ENCODE assay signal across 11 cellular contexts in genomic region chr18:50644807-50645206, GRCh38.
DNase-seq lines count a peak whose midpoint lies in the region; ATAC-seq and TF ChIP-seq lines count a peak whose summit lies in the region.
"Had no signal": no experiment of that assay in that cellular context is flagged by ENCODE, and none has a peak within 500 bp of the region (broad histone marks: within the 10 kb centered on the region; RNA-seq: fewer than 3 reads in every experiment).

No MANE protein-coding gene starts in this region.

- H3F3A ChIP-seq in OCI-LY1 (ENCODE audit: insufficient read depth, low read length) = no peaks in the 10 kb centered on the region

- DNase-seq in NCI-H2171 treated with DMSO at 0.1 percent for 48 hours (lab: John Stamatoyannopoulos, UW) (peak; percentile 20), NCI-H2171 (lab: John Stamatoyannopoulos, UW) (no peak), epithelial cell of proximal tubule (ENCODE audit: low read depth) (no peak), retina (peak; percentile 30), omental fat pad (ENCODE audit: low spot score) (no peak)
- DNase-seq in stimulated activated naive CD4-positive, alpha-beta T cell treated with Interleukin-2 at 50 U/mL for 16 hours (lab: John Stamatoyannopoulos, UW) = no peak
- DNase-seq: NCI-H1048 had no signal

- no peak overlapping the region for H3K9ac ChIP-seq in OCI-LY1 (ENCODE audit: low read length)

- no peaks in the 10 kb centered on the region for H3K9me3 ChIP-seq in OCI-LY1 (ENCODE audit: low read length)
- H3K9me3 ChIP-seq: tibial nerve had no signal

- H3K9me2 ChIP-seq in OCI-LY1 (ENCODE audit: low read depth, low read length) = no peaks in the 10 kb centered on the region

- no peaks in the 10 kb centered on the region for H3K79me2 ChIP-seq in OCI-LY1 (ENCODE audit: insufficient read depth, low read length)

- H3K36me3 ChIP-seq in OCI-LY1 (ENCODE audit: insufficient read depth, low read length) = no peaks in the 10 kb centered on the region
- H3K36me3 ChIP-seq: tibial nerve had no signal

- no peaks in the 10 kb centered on the region for H3K4me1 ChIP-seq in OCI-LY1 (ENCODE audit: insufficient read depth, low read length, severe bottlenecking)
- H3K4me1 ChIP-seq: tibial nerve had no signal

- H3K27me3 ChIP-seq in OCI-LY1 (ENCODE audit: insufficient read depth, low read length) = 0 out of 2 replicates have a peak, but pooled peaks cover 5% of the 10 kb centered on the region
- H3K27me3 ChIP-seq: tibial nerve had no signal

- H3K27ac ChIP-seq in OCI-LY1 (ENCODE audit: low read depth, low read length, poor library complexity, severe bottlenecking) = no peak overlapping the region
- H3K27ac ChIP-seq: tibial nerve had no signal

- H4K20me1 ChIP-seq in OCI-LY1 (ENCODE audit: insufficient read depth, low read length) = no peaks in the 10 kb centered on the region

- no peak overlapping the region for H2AFZ ChIP-seq in OCI-LY1 (ENCODE audit: low read length)

- H3K4me2 ChIP-seq in OCI-LY1 (ENCODE audit: low read length) = no peak overlapping the region

- peak; percentile 49; the same call in 1 of the 2 replicates for TF ChIP-seq CTCF in OCI-LY1 (IDR thresholded peaks at IDR 0.05; ENCODE audit: low read length)
- TF ChIP-seq CTCF in epithelial cell of proximal tubule (conservative IDR thresholded peaks at IDR 0.05; ENCODE audit: low read depth, low read length) = peak; percentile 39
- no peak for TF ChIP-seq CTCF in omental fat pad (IDR thresholded peaks at IDR 0.05)

- H3K4me3 ChIP-seq in OCI-LY1 (ENCODE audit: low read depth, low read length, poor library complexity, severe bottlenecking) = no peak overlapping the region
- H3K4me3 ChIP-seq in epithelial cell of proximal tubule (ENCODE audit: low read depth, low read length) = no peak overlapping the region
- H3K4me3 ChIP-seq: tibial nerve had no signal

- ATAC-seq in HG02642 (IDR thresholded peaks at IDR 0.05; ENCODE audit: poor library complexity, unreplicated experiment) = no peak
- no peak for ATAC-seq in omental fat pad (ENCODE audit: low FRiP score)
- ATAC-seq: activated T-helper 17 cell treated with anti-CD3 and anti-CD28 coated beads, Interleukin-2, amount 50 U/mL, for 72 hours had no signal

Comparison
In these comparisons a context has a peak if more than half of its experiments do, and no peak if none do; other contexts are left out.
1. DNase-seq: peak in NCI-H2171 treated with DMSO at 0.1 percent for 48 hours (single experiment) and retina (single experiment); none in NCI-H2171 (single experiment), epithelial cell of proximal tubule (single experiment), stimulated activated naive CD4-positive, alpha-beta T cell treated with Interleukin-2 at 50 U/mL for 16 hours (single experiment) and omental fat pad (single experiment).
2. CTCF ChIP-seq: peak in OCI-LY1 (single experiment) and epithelial cell of proximal tubule (single experiment); none in omental fat pad (0 of 3).